ENCODE assay signal across 11 cellular contexts in the genomic region with DNA sequence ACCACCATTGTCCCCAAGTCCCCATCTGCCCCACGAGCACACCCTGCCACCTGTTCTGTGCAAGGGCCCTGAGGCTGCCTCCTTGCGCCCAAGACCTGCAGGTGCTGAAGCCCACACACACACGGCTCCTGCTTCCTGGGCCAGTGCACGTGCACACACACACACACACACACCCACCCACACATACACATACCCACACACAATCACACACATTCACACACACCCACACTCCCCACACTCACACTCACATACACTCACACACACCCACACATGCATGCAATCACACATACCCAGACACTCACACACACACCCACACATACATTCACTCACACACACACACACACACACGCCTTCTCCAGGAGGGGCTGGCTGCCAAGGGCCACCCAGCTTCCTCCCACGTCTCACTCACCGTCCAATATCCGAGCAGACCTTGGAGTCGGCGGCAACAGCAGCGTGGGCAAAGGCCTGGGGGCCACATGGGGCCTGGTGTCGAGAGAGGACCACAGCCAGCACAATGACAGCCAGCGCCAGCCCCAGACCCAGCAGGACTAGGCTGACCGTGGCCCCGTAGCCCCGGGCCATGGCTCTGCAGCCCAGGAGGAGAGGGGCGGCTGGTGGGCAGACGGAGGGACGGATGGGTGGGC. TPM values are rescaled to one million over a fixed set of nuclear protein-coding genes. Genes with fewer than 3 reads are reported as not detected.
A peak's percentile ranks its signal among the peaks of the same experiment; 100 is the strongest.
DNase-seq lines count a peak whose midpoint lies in the region; ATAC-seq and TF ChIP-seq lines count a peak whose summit lies in the region.
"Had no signal": no experiment of that assay in that cellular context is flagged by ENCODE, and none has a peak within 500 bp of the region (broad histone marks: within the 10 kb centered on the region; RNA-seq: fewer than 3 reads in every experiment).

No MANE protein-coding gene starts in this region.

- no peak for ATAC-seq in activated CD8-positive, alpha-beta memory T cell treated with anti-CD3 and anti-CD28 coated beads, Interleukin-2, amount 10 ng/mL, durations not matched to agents 7 days and 5 days
- ATAC-seq in GM21381 (IDR thresholded peaks at IDR 0.05; ENCODE audit: unreplicated experiment) = no peak

- no peaks in the 10 kb centered on the region for H3K9me3 Mint-ChIP-seq in activated CD8-positive, alpha-beta memory T cell treated with anti-CD3 and anti-CD28 coated beads, Interleukin-2, amount 10 ng/mL, durations not matched to agents 7 days and 5 days (ENCODE audit: low read depth)
- H3K9me3 Mint-ChIP-seq in brain (peaks cover 0 to 3% (median 0%) of the 10 kb centered on the region in 5 experiments), type B pancreatic cell (no peaks in the 10 kb centered on the region)

- TF ChIP-seq POLR2A in lower leg skin (IDR thresholded peaks at IDR 0.05) = no peak

- no peak for DNase-seq in activated CD8-positive, alpha-beta memory T cell treated with anti-CD3 and anti-CD28 coated beads, Interleukin-2, amount 10 ng/mL, durations not matched to agents 7 days and 5 days
- no peak for DNase-seq in activated CD8-positive, alpha-beta memory T cell treated with anti-CD3 and anti-CD28 coated beads, Interleukin-2, amount 50 U/mL, for 48 hours
- no peak for DNase-seq in lower leg skin (ENCODE audit: low spot score in 2 of 2)
- DNase-seq in type B pancreatic cell (ENCODE audit: extremely low spot score, unreplicated experiment) = no peak
- DNase-seq in superior temporal gyrus (ENCODE audit: extremely low spot score) = no peak
- DNase-seq in pons (ENCODE audit: low spot score) = no peak
- DNase-seq: activated CD8-positive, alpha-beta memory T cell treated with anti-CD3 and anti-CD28 coated beads for 24 hours; NCI-H1048; stimulated activated CD4-positive, alpha-beta T cell treated with anti-CD3 and anti-CD28 coated beads, Interleukin-4, amount 100 ng/mL, for 24 hours had no signal

- intact Hi-C loops in lower leg skin (cut with DNase I; ENCODE audit: low total_unique reads) = no loop called here

- no peaks in the 10 kb centered on the region for H3K36me3 Mint-ChIP-seq in activated CD8-positive, alpha-beta memory T cell treated with anti-CD3 and anti-CD28 coated beads, Interleukin-2, amount 10 ng/mL, durations not matched to agents 7 days and 5 days
- H3K36me3 Mint-ChIP-seq in brain (no peaks in the 10 kb centered on the region), type B pancreatic cell (no peaks in the 10 kb centered on the region)

- H3K27me3 Mint-ChIP-seq in activated CD8-positive, alpha-beta memory T cell treated with anti-CD3 and anti-CD28 coated beads, Interleukin-2, amount 10 ng/mL, durations not matched to agents 7 days and 5 days = no peaks in the 10 kb centered on the region
- no peaks in the 10 kb centered on the region for H3K27me3 Mint-ChIP-seq in brain
- H3K27me3 Mint-ChIP-seq in type B pancreatic cell = no peaks in the 10 kb centered on the region

- peak overlapping the region; percentile 33 for H3K27ac Mint-ChIP-seq in activated CD8-positive, alpha-beta memory T cell treated with anti-CD3 and anti-CD28 coated beads, Interleukin-2, amount 10 ng/mL, durations not matched to agents 7 days and 5 days
- H3K27ac Mint-ChIP-seq in brain = peak overlapping the region; percentile 57 to 88 (median 77)
- no peak overlapping the region for H3K27ac Mint-ChIP-seq in type B pancreatic cell

- CTCF ChIA-PET in activated CD8-positive, alpha-beta memory T cell treated with anti-CD3 and anti-CD28 coated beads, Interleukin-2, amount 10 ng/mL, durations not matched to agents 7 days and 5 days (lab: Charles Lee) = interaction anchor here (2.7 kb wide), 1 partner anchor 87 kb away, joined by 10 read pairs; no protein-coding TSS in a partner anchor

- peak overlapping the region; percentile 20 for H3K4me3 ChIP-seq in lower leg skin (ENCODE audit: low read depth, poor library complexity, severe bottlenecking)

- H3K4me1 Mint-ChIP-seq in activated CD8-positive, alpha-beta memory T cell treated with anti-CD3 and anti-CD28 coated beads, Interleukin-2, amount 10 ng/mL, durations not matched to agents 7 days and 5 days = peaks cover 38% of the 10 kb centered on the region
- H3K4me1 Mint-ChIP-seq in brain (peaks cover 37% of the 10 kb centered on the region), type B pancreatic cell (ENCODE audit: unreplicated experiment) (peaks cover 9% of the 10 kb centered on the region)

- H3K4me3 Mint-ChIP-seq in activated CD8-positive, alpha-beta memory T cell treated with anti-CD3 and anti-CD28 coated beads, Interleukin-2, amount 10 ng/mL, durations not matched to agents 7 days and 5 days = no peak overlapping the region
- H3K4me3 Mint-ChIP-seq in brain (peak overlapping the region in 4 of 5 experiments; percentile 1 to 62 (median 32)), type B pancreatic cell (peak overlapping the region; percentile 57)

- TF ChIP-seq CTCF in brain (conservative IDR thresholded peaks at IDR 0.05) (no peak), lower leg skin (IDR thresholded peaks at IDR 0.05) (no peak), type B pancreatic cell (conservative IDR thresholded peaks at IDR 0.05) (no peak)

- WGBS in lower leg skin, 2 donors = 49 to 53% methylated on average over 19 of the region's 19 CpGs

RNA-seq across cellular contexts. Expression of a gene that starts 0.6 kb away (rescaled TPM):
- total RNA-seq in activated CD8-positive, alpha-beta memory T cell treated with anti-CD3 and anti-CD28 coated beads, Interleukin-2, amount 10 ng/mL, durations not matched to agents 7 days and 5 days = under 1 TPM in 1 of 2 experiments, not detected in 1; 0.40 TPM
- polyA plus RNA-seq in brain (ENCODE audit: insufficient read depth, low read depth, low replicate concordance) = 45.0 TPM
- total RNA-seq in lower leg skin (10 to 100 TPM in 3 of 4 donors, 1 to 10 TPM in 1; 9.7 to 54.4 (median 15.3) TPM), type B pancreatic cell (ENCODE audit: low replicate concordance) (0.14 and 0.80 TPM in 2 replicates)

RNA-seq across cellular contexts. Expression of a gene that starts 26.4 kb away (rescaled TPM):
- total RNA-seq in activated CD8-positive, alpha-beta memory T cell treated with anti-CD3 and anti-CD28 coated beads, Interleukin-2, amount 10 ng/mL, durations not matched to agents 7 days and 5 days = 10 to 100 TPM; 55.3 to 57.4 TPM
- polyA plus RNA-seq in brain (ENCODE audit: insufficient read depth, low read depth, low replicate concordance) = 38.0 TPM
- total RNA-seq in lower leg skin = 10 to 100 TPM; 17.6 to 30.6 (median 23.3) TPM
- total RNA-seq in type B pancreatic cell (ENCODE audit: low replicate concordance) = 68.7 and 89.0 TPM in 2 replicates
